Comparison of ENCODE assay signal across 8 cellular contexts in genomic region chr12:89355243-89356068, GRCh38. TPM values are rescaled to one million over a fixed set of nuclear protein-coding genes. Genes with fewer than 3 reads are reported as not detected.
DNase-seq lines count a peak whose midpoint lies in the region; ATAC-seq and TF ChIP-seq lines count a peak whose summit lies in the region.

No MANE protein-coding gene starts in this region.

- no peaks in the 10 kb centered on the region for H3K36me3 ChIP-seq in CD4-positive, CD25-positive, alpha-beta regulatory T cell (ENCODE audit: control insufficient read depth, insufficient read depth, low read length)
- H3K36me3 ChIP-seq in OCI-LY1 (ENCODE audit: insufficient read depth, low read length) = no peaks in the 10 kb centered on the region

- H3K4me3 Mint-ChIP-seq in CD4-positive, CD25-positive, alpha-beta regulatory T cell = peak overlapping the region; percentile 88 to 96 (median 94)
- peak overlapping the region; percentile 87 to 97 for H3K4me3 Mint-ChIP-seq in effector memory CD8-positive, alpha-beta T cell
- peak overlapping the region; percentile 95 for H3K4me3 Mint-ChIP-seq in neural crest cell

- no peaks in the 10 kb centered on the region for H3F3A ChIP-seq in OCI-LY1 (ENCODE audit: insufficient read depth, low read length)

- no peaks in the 10 kb centered on the region for H3K9me3 ChIP-seq in CD4-positive, CD25-positive, alpha-beta regulatory T cell (ENCODE audit: control insufficient read depth in 2 of 2, low read length in 2 of 2)
- H3K9me3 ChIP-seq in OCI-LY1 (ENCODE audit: low read length) = no peaks in the 10 kb centered on the region

- no peaks in the 10 kb centered on the region for H3K79me2 ChIP-seq in OCI-LY1 (ENCODE audit: insufficient read depth, low read length)

- H3K27ac ChIP-seq in CD4-positive, CD25-positive, alpha-beta regulatory T cell (ENCODE audit: insufficient read depth, low read length, poor library complexity, severe bottlenecking) = no peak overlapping the region
- no peak overlapping the region for H3K27ac ChIP-seq in OCI-LY1 (ENCODE audit: low read depth, low read length, poor library complexity, severe bottlenecking)

- H3K27me3 Mint-ChIP-seq in CD4-positive, CD25-positive, alpha-beta regulatory T cell = peaks cover 12% of the 10 kb centered on the region
- no peaks in the 10 kb centered on the region for H3K27me3 Mint-ChIP-seq in effector memory CD8-positive, alpha-beta T cell
- peaks cover 4% of the 10 kb centered on the region for H3K27me3 Mint-ChIP-seq in neural crest cell (ENCODE audit: low read depth)

- no peaks in the 10 kb centered on the region for H3K9me3 Mint-ChIP-seq in CD4-positive, CD25-positive, alpha-beta regulatory T cell
- no peaks in the 10 kb centered on the region for H3K9me3 Mint-ChIP-seq in effector memory CD8-positive, alpha-beta T cell
- no peaks in the 10 kb centered on the region for H3K9me3 Mint-ChIP-seq in neural crest cell

- no peak for ATAC-seq in CD4-positive, CD25-positive, alpha-beta regulatory T cell (ENCODE audit: low read depth in 2 of 2)
- ATAC-seq in effector memory CD8-positive, alpha-beta T cell (replicated peaks) = no peak
- ATAC-seq in HG02973 (IDR thresholded peaks at IDR 0.05; ENCODE audit: unreplicated experiment) = no peak

- H3K9me2 ChIP-seq in OCI-LY1 (ENCODE audit: low read depth, low read length) = no peaks in the 10 kb centered on the region

- H3K36me3 Mint-ChIP-seq in CD4-positive, CD25-positive, alpha-beta regulatory T cell = no peaks in the 10 kb centered on the region
- peaks cover 33% of the 10 kb centered on the region for H3K36me3 Mint-ChIP-seq in effector memory CD8-positive, alpha-beta T cell (ENCODE audit: insufficient read depth)
- peaks cover 10% of the 10 kb centered on the region for H3K36me3 Mint-ChIP-seq in neural crest cell (ENCODE audit: low read depth)

- H3K4me1 Mint-ChIP-seq in CD4-positive, CD25-positive, alpha-beta regulatory T cell = peaks cover 7 to 40% (median 24%) of the 10 kb centered on the region in 4 donors
- H3K4me1 Mint-ChIP-seq in effector memory CD8-positive, alpha-beta T cell (ENCODE audit: low read depth in 2 of 2) = peaks cover 23 to 25% of the 10 kb centered on the region in 2 donors
- peaks cover 51% of the 10 kb centered on the region for H3K4me1 Mint-ChIP-seq in neural crest cell

- H3K4me2 ChIP-seq in OCI-LY1 (ENCODE audit: low read length) = peak overlapping the region; percentile 84; the same call in 1 of the 2 replicates

- no peak for DNase-seq in CD4-positive, CD25-positive, alpha-beta regulatory T cell
- DNase-seq in effector memory CD8-positive, alpha-beta T cell = no peak
- DNase-seq in neural crest cell (ENCODE audit: low read depth, low spot score) (no peak), cerebellar cortex (ENCODE audit: low spot score) (no peak), NCI-H2107 treated with DMSO at 0.1 percent for 48 hours (lab: John Stamatoyannopoulos, UW; ENCODE audit: unreplicated experiment) (no peak), AG08395 (ENCODE audit: low spot score) (no peak)

- no peak overlapping the region for H2AFZ ChIP-seq in OCI-LY1 (ENCODE audit: low read length)

- no peak overlapping the region for H3K27ac Mint-ChIP-seq in CD4-positive, CD25-positive, alpha-beta regulatory T cell
- H3K27ac Mint-ChIP-seq in effector memory CD8-positive, alpha-beta T cell = peak overlapping the region in 1 of 2 donors; percentile 10
- peak overlapping the region; percentile 96 for H3K27ac Mint-ChIP-seq in neural crest cell (ENCODE audit: unreplicated experiment)

- TF ChIP-seq CTCF in OCI-LY1 (IDR thresholded peaks at IDR 0.05; ENCODE audit: low read length) = no peak
- peak; percentile 57 for TF ChIP-seq CTCF in neural crest cell (conservative IDR thresholded peaks at IDR 0.05)

- H3K4me3 ChIP-seq in CD4-positive, CD25-positive, alpha-beta regulatory T cell (ENCODE audit: low read depth, low read length) = no peak overlapping the region
- no peak overlapping the region for H3K4me3 ChIP-seq in OCI-LY1 (ENCODE audit: low read depth, low read length, poor library complexity, severe bottlenecking)

- no peak overlapping the region for H3K9ac ChIP-seq in OCI-LY1 (ENCODE audit: low read length)

- peaks cover 45% of the 10 kb centered on the region for H3K4me1 ChIP-seq in CD4-positive, CD25-positive, alpha-beta regulatory T cell (ENCODE audit: control insufficient read depth, insufficient read depth, low read length, poor library complexity, severe bottlenecking)
- H3K4me1 ChIP-seq in OCI-LY1 (ENCODE audit: insufficient read depth, low read length, severe bottlenecking) = peaks cover 47% of the 10 kb centered on the region

- no peaks in the 10 kb centered on the region for H4K20me1 ChIP-seq in OCI-LY1 (ENCODE audit: insufficient read depth, low read length)

- no peaks in the 10 kb centered on the region for H3K27me3 ChIP-seq in CD4-positive, CD25-positive, alpha-beta regulatory T cell (ENCODE audit: control insufficient read depth, insufficient read depth, low read length)
- no peaks in the 10 kb centered on the region for H3K27me3 ChIP-seq in OCI-LY1 (ENCODE audit: insufficient read depth, low read length)

RNA-seq across cellular contexts. Expression of gene DUSP6, which starts 3.2 kb away (rescaled TPM):
- total RNA-seq in CD4-positive, CD25-positive, alpha-beta regulatory T cell = 19.0 TPM
- polyA plus RNA-seq in CD4-positive, CD25-positive, alpha-beta regulatory T cell = 10 to 100 TPM in 3 of 4 donors, 1 to 10 TPM in 1; 8.8 to 27.1 (median 13.4) TPM
- total RNA-seq in neural crest cell = 109 and 112 TPM in 2 replicates
